20 cellular contexts compared by ENCODE assay signal in the genomic region with DNA sequence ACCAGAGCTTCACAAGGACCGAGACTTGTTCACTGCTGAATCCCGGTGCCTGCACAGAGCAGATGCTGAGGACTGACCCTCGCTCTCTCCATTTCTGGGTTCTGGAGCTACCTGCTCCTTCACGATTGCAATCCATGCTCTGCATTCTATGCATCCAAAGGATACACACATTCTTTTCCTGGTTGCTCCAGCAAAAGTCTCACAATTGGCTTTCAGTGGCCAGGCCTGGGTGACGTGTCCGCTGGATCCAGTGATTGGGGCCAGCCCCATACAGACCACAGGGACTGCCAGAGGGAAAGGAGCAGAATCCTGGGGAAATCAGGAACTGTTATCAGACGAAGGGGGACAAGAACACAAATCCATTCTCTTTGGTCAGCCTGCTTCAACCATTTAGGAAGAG. TPM values are rescaled to one million over a fixed set of nuclear protein-coding genes. Genes with fewer than 3 reads are reported as not detected.
DNase-seq lines count a peak whose midpoint lies in the region; ATAC-seq and TF ChIP-seq lines count a peak whose summit lies in the region.
"Had no signal": no experiment of that assay in that cellular context is flagged by ENCODE, and none has a peak within 500 bp of the region (broad histone marks: within the 10 kb centered on the region; RNA-seq: fewer than 3 reads in every experiment).

No MANE protein-coding gene starts in this region.

- peaks cover 6 to 55% (median 21%) of the 10 kb centered on the region in 4 donors for H3K4me1 Mint-ChIP-seq in CD4-positive, CD25-positive, alpha-beta regulatory T cell
- peaks cover 42% of the 10 kb centered on the region for H3K4me1 Mint-ChIP-seq in CD4-positive, alpha-beta T cell (ENCODE audit: low read depth)
- peaks cover 19% of the 10 kb centered on the region for H3K4me1 Mint-ChIP-seq in activated T-helper 17 cell treated with anti-CD3 and anti-CD28 coated beads, Interleukin-2, amount 50 U/mL, for 72 hours
- H3K4me1 Mint-ChIP-seq in naive thymus-derived CD8-positive, alpha-beta T cell = peaks cover 11 to 39% (median 35%) of the 10 kb centered on the region in 4 donors
- H3K4me1 Mint-ChIP-seq: activated B cell treated with CpG ODN at 0.5 μM for 24 hours had no signal

- peaks cover 0 to 2% (median 0%) of the 10 kb centered on the region in 7 donors for H3K9me3 Mint-ChIP-seq in CD4-positive, CD25-positive, alpha-beta regulatory T cell
- no peaks in the 10 kb centered on the region for H3K9me3 Mint-ChIP-seq in CD4-positive, alpha-beta T cell
- H3K9me3 Mint-ChIP-seq in activated T-helper 17 cell treated with anti-CD3 and anti-CD28 coated beads, Interleukin-2, amount 50 U/mL, for 72 hours = no peaks in the 10 kb centered on the region
- H3K9me3 Mint-ChIP-seq in naive thymus-derived CD8-positive, alpha-beta T cell = no peaks in the 10 kb centered on the region
- H3K9me3 Mint-ChIP-seq: activated B cell treated with CpG ODN at 0.5 μM for 24 hours had no signal

- no peaks in the 10 kb centered on the region for H3K36me3 Mint-ChIP-seq in CD4-positive, CD25-positive, alpha-beta regulatory T cell
- H3K36me3 Mint-ChIP-seq in CD4-positive, alpha-beta T cell (ENCODE audit: low read depth) = no peaks in the 10 kb centered on the region
- H3K36me3 Mint-ChIP-seq in activated T-helper 17 cell treated with anti-CD3 and anti-CD28 coated beads, Interleukin-2, amount 50 U/mL, for 72 hours (ENCODE audit: low read depth) = no peaks in the 10 kb centered on the region
- H3K36me3 Mint-ChIP-seq in naive thymus-derived CD8-positive, alpha-beta T cell = no peaks in the 10 kb centered on the region

- ATAC-seq in CD4-positive, CD25-positive, alpha-beta regulatory T cell (ENCODE audit: low read depth in 2 of 2) = no peak
- ATAC-seq in CD4-positive, alpha-beta T cell (ENCODE audit: poor library complexity) = no peak
- ATAC-seq in activated T-helper 17 cell treated with anti-CD3 and anti-CD28 coated beads, Interleukin-2, amount 50 U/mL, for 72 hours (replicated peaks) = no peak
- ATAC-seq in naive thymus-derived CD8-positive, alpha-beta T cell = no peak

- H3K27me3 Mint-ChIP-seq in CD4-positive, CD25-positive, alpha-beta regulatory T cell = no peaks in the 10 kb centered on the region
- no peaks in the 10 kb centered on the region for H3K27me3 Mint-ChIP-seq in CD4-positive, alpha-beta T cell
- no peaks in the 10 kb centered on the region for H3K27me3 Mint-ChIP-seq in activated T-helper 17 cell treated with anti-CD3 and anti-CD28 coated beads, Interleukin-2, amount 50 U/mL, for 72 hours
- H3K27me3 Mint-ChIP-seq in naive thymus-derived CD8-positive, alpha-beta T cell = no peaks in the 10 kb centered on the region

- POLR2A ChIA-PET in CD4-positive, alpha-beta T cell (lab: Charles Lee) = interaction anchor here (7.0 kb wide), 1 partner anchor 14 kb away, joined by 110 read pairs; the partner anchor contains the start of gene CDKN2AIP
- POLR2A ChIA-PET in naive thymus-derived CD8-positive, alpha-beta T cell (lab: Charles Lee) = interaction anchor here (1.2 to 4.1 kb wide), 2 partner anchors 14 to 15 kb away, joined by 3 to 64 read pairs; partner anchors contain the start of gene CDKN2AIP

- intact Hi-C loops in CD4-positive, alpha-beta T cell (cut with DNase I, micrococcal nuclease) = no loop called here

- peaks cover 33% of the 10 kb centered on the region for H3K4me1 ChIP-seq in CD4-positive, CD25-positive, alpha-beta regulatory T cell (ENCODE audit: control insufficient read depth, insufficient read depth, low read length, poor library complexity, severe bottlenecking)
- H3K4me1 ChIP-seq in HAP-1 = peaks cover 3% of the 10 kb centered on the region
- H3K4me1 ChIP-seq: tibial nerve had no signal

- no peak for TF ChIP-seq CTCF in CD4-positive, alpha-beta T cell (IDR thresholded peaks at IDR 0.05)

- H3K27ac ChIP-seq in CD4-positive, CD25-positive, alpha-beta regulatory T cell (ENCODE audit: insufficient read depth, low read length, poor library complexity, severe bottlenecking) = no peak overlapping the region
- no peak overlapping the region for H3K27ac ChIP-seq in CD4-positive, alpha-beta T cell (ENCODE audit: low read depth, low read length)
- H3K27ac ChIP-seq: BLaER1, left lung, tibial nerve had no signal

- H3K9me3 ChIP-seq in CD4-positive, CD25-positive, alpha-beta regulatory T cell (ENCODE audit: control insufficient read depth in 2 of 2, low read length in 2 of 2) = no peaks in the 10 kb centered on the region
- no peaks in the 10 kb centered on the region for H3K9me3 ChIP-seq in CD4-positive, alpha-beta T cell (ENCODE audit: control insufficient read depth, low read length)
- H3K9me3 ChIP-seq in HAP-1 = no peaks in the 10 kb centered on the region
- H3K9me3 ChIP-seq: left lung, tibial nerve had no signal

- no peak overlapping the region for H3K4me3 Mint-ChIP-seq in CD4-positive, CD25-positive, alpha-beta regulatory T cell
- peak overlapping the region; percentile 2 for H3K4me3 Mint-ChIP-seq in CD4-positive, alpha-beta T cell
- H3K4me3 Mint-ChIP-seq in activated T-helper 17 cell treated with anti-CD3 and anti-CD28 coated beads, Interleukin-2, amount 50 U/mL, for 72 hours = no peak overlapping the region
- peak overlapping the region in 1 of 10 donors; percentile 56 for H3K4me3 Mint-ChIP-seq in naive thymus-derived CD8-positive, alpha-beta T cell
- H3K4me3 Mint-ChIP-seq: activated B cell treated with CpG ODN at 0.5 μM for 24 hours had no signal

- DNase-seq in CD4-positive, CD25-positive, alpha-beta regulatory T cell = no peak
- no peak for DNase-seq in CD4-positive, alpha-beta T cell
- no peak for DNase-seq in naive thymus-derived CD8-positive, alpha-beta T cell
- DNase-seq in NCI-H446 treated with DMSO at 0.1 percent for 48 hours (lab: John Stamatoyannopoulos, UW) (no peak), NCI-H345 treated with DMSO at 0.1 percent for 48 hours (lab: John Stamatoyannopoulos, UW; ENCODE audit: unreplicated experiment) (no peak), HAP-1 (ENCODE audit: low spot score in 2 of 2) (no peak)
- DNase-seq: activated B cell treated with CpG ODN at 0.5 μM for 24 hours; activated CD4-positive, alpha-beta T cell treated with anti-CD3 and anti-CD28 coated beads, Interleukin-2, amount 50 U/mL, for 48 hours; activated effector memory CD4-positive, alpha-beta T cell treated with Interleukin-2 at 50 U/mL for 16 hours; central memory CD4-positive, alpha-beta T cell; COR-L47; left lung; mesendoderm; NCI-H146; NCI-H345; NCI-H774; stimulated activated CD4-positive, alpha-beta T cell treated with anti-CD3 and anti-CD28 coated beads, Interleukin-4, amount 100 ng/mL, for 24 hours had no signal

- no peaks in the 10 kb centered on the region for H3K27me3 ChIP-seq in CD4-positive, CD25-positive, alpha-beta regulatory T cell (ENCODE audit: control insufficient read depth, insufficient read depth, low read length)
- H3K27me3 ChIP-seq in CD4-positive, alpha-beta T cell (ENCODE audit: control insufficient read depth, insufficient read depth, low read length) = no peaks in the 10 kb centered on the region
- H3K27me3 ChIP-seq in HAP-1 (ENCODE audit: low read depth) = no peaks in the 10 kb centered on the region
- H3K27me3 ChIP-seq: BLaER1, left lung, tibial nerve had no signal

- in situ Hi-C loops in HAP-1 (cut with MboI; ENCODE audit: low sequenced_read_pairs) = no loop called here

- CTCF ChIA-PET in CD4-positive, alpha-beta T cell (lab: Charles Lee) = interaction anchor here (2.5 kb wide), 1 partner anchor 23 kb away, joined by 12 read pairs; no protein-coding TSS in a partner anchor

- no peaks in the 10 kb centered on the region for H3K36me3 ChIP-seq in CD4-positive, CD25-positive, alpha-beta regulatory T cell (ENCODE audit: control insufficient read depth, insufficient read depth, low read length)
- H3K36me3 ChIP-seq in HAP-1 (replicated peaks) = no peaks in the 10 kb centered on the region
- H3K36me3 ChIP-seq: BLaER1, left lung, tibial nerve had no signal

- H3K4me3 ChIP-seq in CD4-positive, CD25-positive, alpha-beta regulatory T cell (ENCODE audit: low read depth, low read length) = no peak overlapping the region
- H3K4me3 ChIP-seq in HAP-1 = no peak overlapping the region
- H3K4me3 ChIP-seq: BLaER1, left lung, tibial nerve had no signal

- peak overlapping the region in 2 of 3 donors; percentile 62 to 83 for H3K27ac Mint-ChIP-seq in CD4-positive, CD25-positive, alpha-beta regulatory T cell
- H3K27ac Mint-ChIP-seq in CD4-positive, alpha-beta T cell = peak overlapping the region; percentile 13
- peak overlapping the region; percentile 78 for H3K27ac Mint-ChIP-seq in activated T-helper 17 cell treated with anti-CD3 and anti-CD28 coated beads, Interleukin-2, amount 50 U/mL, for 72 hours
- H3K27ac Mint-ChIP-seq in naive thymus-derived CD8-positive, alpha-beta T cell = peak overlapping the region in 9 of 10 donors; percentile 33 to 87 (median 82)
- H3K27ac Mint-ChIP-seq: activated B cell treated with CpG ODN at 0.5 μM for 24 hours had no signal

RNA-seq across cellular contexts. Expression of gene CDKN2AIP, which starts 14.9 kb away (rescaled TPM):
- 32.5 TPM for total RNA-seq in CD4-positive, CD25-positive, alpha-beta regulatory T cell
- polyA plus RNA-seq in CD4-positive, CD25-positive, alpha-beta regulatory T cell = 10 to 100 TPM; 23.0 to 46.4 (median 36.1) TPM
- 10 to 100 TPM; 55.7 to 56.9 TPM for total RNA-seq in CD4-positive, alpha-beta T cell
- 10 to 100 TPM; 16.3 to 32.2 TPM for total RNA-seq in activated T-helper 17 cell treated with anti-CD3 and anti-CD28 coated beads, Interleukin-2, amount 50 U/mL, for 72 hours
- 10 to 100 TPM; 69.9 to 78.2 TPM for total RNA-seq in naive thymus-derived CD8-positive, alpha-beta T cell
- 10 to 100 TPM; 28.2 to 45.4 (median 30.9) TPM for polyA plus RNA-seq in naive thymus-derived CD8-positive, alpha-beta T cell

Comparison
In these comparisons a context has a peak if more than half of its experiments do, and no peak if none do; other contexts are left out.
1. H3K27ac Mint-ChIP-seq: peak in every context shown above with its lines; median percentile 82 in naive thymus-derived CD8-positive, alpha-beta T cell; 78 in activated T-helper 17 cell treated with anti-CD3 and anti-CD28 coated beads, Interleukin-2, amount 50 U/mL, for 72 hours; 72 in CD4-positive, CD25-positive, alpha-beta regulatory T cell; 13 in CD4-positive, alpha-beta T cell.